In the genomic region with DNA sequence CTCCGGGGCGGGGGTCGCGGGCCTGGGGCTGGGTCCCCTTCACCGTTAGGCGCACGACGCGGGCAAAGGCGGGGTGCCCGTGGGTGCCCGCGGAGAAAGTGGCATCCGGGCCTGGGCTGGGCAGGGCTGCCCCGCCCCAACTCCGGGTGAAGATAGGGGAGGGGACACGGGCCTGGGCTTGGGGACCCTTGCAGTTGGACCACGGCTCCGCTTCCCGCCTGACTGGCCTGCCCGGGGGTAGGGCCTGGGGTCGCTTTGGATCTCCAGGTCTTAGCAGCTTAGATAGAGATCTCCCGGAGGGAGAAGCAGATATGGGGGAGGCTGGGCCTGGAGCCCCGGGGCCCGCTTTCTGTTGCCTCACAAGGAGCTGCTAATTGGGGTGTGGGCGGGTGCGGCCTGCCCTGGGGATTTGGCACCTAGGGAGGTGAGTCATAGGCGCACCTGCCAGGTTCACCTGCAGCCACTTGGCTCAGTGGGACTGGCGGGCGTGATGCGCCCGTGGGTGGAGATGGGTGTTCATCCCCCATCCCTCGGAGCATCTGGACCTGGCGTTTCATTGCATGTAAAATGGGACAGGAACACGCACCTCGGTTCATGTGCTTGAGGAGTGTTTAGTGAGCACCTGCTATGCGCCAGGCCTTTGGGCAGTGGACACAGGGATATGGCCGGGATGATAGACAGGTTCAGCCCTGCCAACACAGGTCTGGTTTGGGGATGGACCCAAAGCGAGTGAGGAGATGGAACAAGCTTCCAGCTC, we compare ENCODE assay signal across 8 cellular contexts. TPM values are rescaled to one million over a fixed set of nuclear protein-coding genes. Genes with fewer than 3 reads are reported as not detected.
DNase-seq lines count a peak whose midpoint lies in the region; ATAC-seq and TF ChIP-seq lines count a peak whose summit lies in the region.

No MANE protein-coding gene starts in this region.

- H3K4me3 ChIP-seq in cardiac fibroblast (replicated peaks in 1 of 2; ENCODE audit: low read depth in 2 of 2, low read length in 2 of 2) (peak overlapping the region; percentile 93 to 99), mononuclear cell (ENCODE audit: low read length) (peak overlapping the region; percentile 67)

- DNase-seq in GM03348 (ENCODE audit: low spot score) (peak; percentile 32), SW480 (ENCODE audit: low spot score) (peak; percentile 74), cardiac fibroblast (ENCODE audit: low read depth in 2 of 2) (no peak), superior temporal gyrus (ENCODE audit: extremely low spot score) (peak; percentile 14), DMS79 (lab: John Stamatoyannopoulos, UW) (no peak)

- H3K27me3 ChIP-seq in mononuclear cell (ENCODE audit: insufficient read depth, low read length), result no peaks in the 10 kb centered on the region

- H3K9me3 ChIP-seq in mononuclear cell (ENCODE audit: low read depth, low read length), result no peaks in the 10 kb centered on the region

- ATAC-seq in HG02763 (IDR thresholded peaks at IDR 0.05; ENCODE audit: unreplicated experiment) (peak; percentile 30), GM19467 (IDR thresholded peaks at IDR 0.05; ENCODE audit: unreplicated experiment) (no peak)

- H3K4me1 ChIP-seq in mononuclear cell (ENCODE audit: insufficient read depth, low read length), result peaks cover 56% of the 10 kb centered on the region

- TF ChIP-seq CTCF in cardiac fibroblast (IDR thresholded peaks at IDR 0.05; ENCODE audit: low read depth, low read length), result no peak

RNA-seq across cellular contexts. Expression of a gene that starts 0.6 kb away (rescaled TPM):
- total RNA-seq in mononuclear cell, result 18.8 TPM

RNA-seq across cellular contexts. Expression of a gene that starts 31.4 kb away (rescaled TPM):
- 24.1 TPM for total RNA-seq in mononuclear cell

RNA-seq across cellular contexts. Expression of a gene that starts 31.8 kb away (rescaled TPM):
- under 0.01 TPM for total RNA-seq in mononuclear cell

Comparison
In these comparisons a context has a peak if more than half of its experiments do, and no peak if none do; other contexts are left out.
1. DNase-seq: peak in GM03348 (single experiment), SW480 (single experiment) and superior temporal gyrus (single experiment); none in cardiac fibroblast (0 of 2) and DMS79 (single experiment).